In the genomic region with DNA sequence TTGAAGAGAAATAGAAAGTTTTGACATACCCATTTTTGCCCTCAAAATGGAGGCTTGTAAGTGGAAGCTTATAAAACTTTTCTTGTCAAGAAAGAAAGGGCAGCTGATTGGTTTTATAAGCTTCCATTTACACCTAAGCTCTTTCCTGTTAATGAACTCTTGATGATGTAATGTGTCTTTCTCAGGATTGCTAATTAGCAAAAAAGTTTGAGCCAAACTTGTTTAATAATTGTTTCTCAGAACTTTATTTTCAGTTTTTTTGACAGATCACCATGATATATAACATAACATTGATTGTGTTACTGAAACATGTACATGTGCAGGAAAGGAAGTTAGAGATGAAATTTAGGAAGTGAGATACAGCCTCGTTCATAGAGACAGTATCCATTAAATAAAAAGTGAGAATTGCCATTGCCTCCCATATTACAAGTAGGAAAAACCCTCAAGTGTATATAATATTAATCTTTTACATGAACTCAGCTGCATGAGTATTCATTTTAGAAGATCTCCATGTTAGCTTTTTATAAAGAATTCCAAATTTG, we compare ENCODE assay signal across 1 cellular context.
TF ChIP-seq lines count a peak whose summit lies in the region.

No MANE protein-coding gene starts in this region.

TF ChIP-seq in HEK293, 187 proteins besides CTCF, POLR2A, EP300 and RAD21:
- TF ChIP-seq, protein P1, sequence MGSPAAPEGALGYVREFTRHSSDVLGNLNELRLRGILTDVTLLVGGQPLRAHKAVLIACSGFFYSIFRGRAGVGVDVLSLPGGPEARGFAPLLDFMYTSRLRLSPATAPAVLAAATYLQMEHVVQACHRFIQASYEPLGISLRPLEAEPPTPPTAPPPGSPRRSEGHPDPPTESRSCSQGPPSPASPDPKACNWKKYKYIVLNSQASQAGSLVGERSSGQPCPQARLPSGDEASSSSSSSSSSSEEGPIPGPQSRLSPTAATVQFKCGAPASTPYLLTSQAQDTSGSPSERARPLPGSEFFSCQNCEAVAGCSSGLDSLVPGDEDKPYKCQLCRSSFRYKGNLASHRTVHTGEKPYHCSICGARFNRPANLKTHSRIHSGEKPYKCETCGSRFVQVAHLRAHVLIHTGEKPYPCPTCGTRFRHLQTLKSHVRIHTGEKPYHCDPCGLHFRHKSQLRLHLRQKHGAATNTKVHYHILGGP (tag by site-specific recombination; IDR thresholded peaks at IDR 0.05): no peak
- TF ChIP-seq, protein P2, sequence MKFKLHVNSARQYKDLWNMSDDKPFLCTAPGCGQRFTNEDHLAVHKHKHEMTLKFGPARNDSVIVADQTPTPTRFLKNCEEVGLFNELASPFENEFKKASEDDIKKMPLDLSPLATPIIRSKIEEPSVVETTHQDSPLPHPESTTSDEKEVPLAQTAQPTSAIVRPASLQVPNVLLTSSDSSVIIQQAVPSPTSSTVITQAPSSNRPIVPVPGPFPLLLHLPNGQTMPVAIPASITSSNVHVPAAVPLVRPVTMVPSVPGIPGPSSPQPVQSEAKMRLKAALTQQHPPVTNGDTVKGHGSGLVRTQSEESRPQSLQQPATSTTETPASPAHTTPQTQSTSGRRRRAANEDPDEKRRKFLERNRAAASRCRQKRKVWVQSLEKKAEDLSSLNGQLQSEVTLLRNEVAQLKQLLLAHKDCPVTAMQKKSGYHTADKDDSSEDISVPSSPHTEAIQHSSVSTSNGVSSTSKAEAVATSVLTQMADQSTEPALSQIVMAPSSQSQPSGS (tag by site-specific recombination; IDR thresholded peaks at IDR 0.05; ENCODE audit: low read depth): peak; percentile 45
- TF ChIP-seq, protein P3, sequence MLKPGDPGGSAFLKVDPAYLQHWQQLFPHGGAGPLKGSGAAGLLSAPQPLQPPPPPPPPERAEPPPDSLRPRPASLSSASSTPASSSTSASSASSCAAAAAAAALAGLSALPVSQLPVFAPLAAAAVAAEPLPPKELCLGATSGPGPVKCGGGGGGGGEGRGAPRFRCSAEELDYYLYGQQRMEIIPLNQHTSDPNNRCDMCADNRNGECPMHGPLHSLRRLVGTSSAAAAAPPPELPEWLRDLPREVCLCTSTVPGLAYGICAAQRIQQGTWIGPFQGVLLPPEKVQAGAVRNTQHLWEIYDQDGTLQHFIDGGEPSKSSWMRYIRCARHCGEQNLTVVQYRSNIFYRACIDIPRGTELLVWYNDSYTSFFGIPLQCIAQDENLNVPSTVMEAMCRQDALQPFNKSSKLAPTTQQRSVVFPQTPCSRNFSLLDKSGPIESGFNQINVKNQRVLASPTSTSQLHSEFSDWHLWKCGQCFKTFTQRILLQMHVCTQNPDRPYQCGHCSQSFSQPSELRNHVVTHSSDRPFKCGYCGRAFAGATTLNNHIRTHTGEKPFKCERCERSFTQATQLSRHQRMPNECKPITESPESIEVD (tag by site-specific recombination; IDR thresholded peaks at IDR 0.05): peak; percentile 18; the same call in 1 of the 2 replicates
